In the genomic region with DNA sequence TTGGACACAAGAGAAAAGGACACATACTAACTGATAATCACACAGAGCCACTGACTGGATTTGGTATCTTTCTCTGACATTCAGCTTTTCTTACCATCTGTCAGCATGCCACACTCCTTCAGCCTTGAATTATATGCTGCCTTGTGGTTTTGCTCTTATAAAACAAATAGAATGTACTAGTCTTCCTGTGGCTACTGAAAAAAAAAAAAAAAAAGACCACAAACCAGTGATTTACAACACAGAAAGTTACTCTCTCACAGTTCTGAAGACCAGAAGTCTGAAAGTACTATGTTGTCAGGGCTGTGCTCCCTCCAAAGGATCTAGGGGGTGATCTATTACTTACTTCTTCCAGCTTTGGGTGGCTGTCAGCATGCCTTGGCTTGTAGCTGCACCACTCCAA, we compare ENCODE assay signal across 25 cellular contexts.
A peak's percentile ranks its signal among the peaks of the same experiment; 100 is the strongest.
DNase-seq lines count a peak whose midpoint lies in the region; ATAC-seq lines count a peak whose summit lies in the region.
"Had no signal": no experiment of that assay in that cellular context is flagged by ENCODE, and none has a peak within 500 bp of the region (broad histone marks: within the 10 kb centered on the region; RNA-seq: fewer than 3 reads in every experiment).

No MANE protein-coding gene starts in this region.

- no peak overlapping the region for H3K4me3 Mint-ChIP-seq in activated T-cell treated with anti-CD3 and anti-CD28 coated beads, Interleukin-2, amount 50 U/mL, for 24 hours
- H3K4me3 Mint-ChIP-seq: H9; naive B cell; stimulated activated naive B cell treated with anti-CD40 and anti-IgM and Interleukin-4, amounts not matched to agents 10 μg/mL and 1 μg/mL and 100 μg/mL, for 72 hours had no signal

- H3K27me3 ChIP-seq in MG63: no peaks in the 10 kb centered on the region
- H3K27me3 ChIP-seq: ascending aorta; BLaER1 treated with 17β-estradiol and CSF1 and Interleukin-3, amounts not matched to agents 10 nM and 100 nM; SJSA1; tibial artery had no signal

- peaks cover 30% of the 10 kb centered on the region for H3K36me3 Mint-ChIP-seq in activated T-cell treated with anti-CD3 and anti-CD28 coated beads, Interleukin-2, amount 50 U/mL, for 24 hours (ENCODE audit: low read depth)

- H3K27me3 Mint-ChIP-seq in activated T-cell treated with anti-CD3 and anti-CD28 coated beads, Interleukin-2, amount 50 U/mL, for 24 hours: no peaks in the 10 kb centered on the region
- H3K27me3 Mint-ChIP-seq: stimulated activated naive B cell treated with anti-CD40 and anti-IgM and Interleukin-4, amounts not matched to agents 10 μg/mL and 1 μg/mL and 100 μg/mL, for 72 hours had no signal

- H3K36me3 ChIP-seq in MG63: no peaks in the 10 kb centered on the region
- H3K36me3 ChIP-seq: ascending aorta, SJSA1, tibial artery had no signal

- no peaks in the 10 kb centered on the region for H3K9me3 ChIP-seq in MG63
- H3K9me3 ChIP-seq: ascending aorta, SJSA1, tibial artery had no signal

- peak overlapping the region; percentile 34 for H3K27ac Mint-ChIP-seq in activated T-cell treated with anti-CD3 and anti-CD28 coated beads, Interleukin-2, amount 50 U/mL, for 24 hours
- H3K27ac Mint-ChIP-seq: H9; naive B cell; stimulated activated naive B cell treated with anti-CD40 and anti-IgM and Interleukin-4, amounts not matched to agents 10 μg/mL and 1 μg/mL and 100 μg/mL, for 72 hours had no signal

- no peak for ATAC-seq in HG03139 (IDR thresholded peaks at IDR 0.05; ENCODE audit: unreplicated experiment)
- ATAC-seq: esophagus mucosa; Panc1; stimulated activated naive B cell treated with anti-CD40 and anti-IgM and Interleukin-4, amounts not matched to agents 10 μg/mL and 1 μg/mL and 100 μg/mL, for 72 hours had no signal

- peaks cover 8% of the 10 kb centered on the region for H3K9me3 Mint-ChIP-seq in activated T-cell treated with anti-CD3 and anti-CD28 coated beads, Interleukin-2, amount 50 U/mL, for 24 hours

- H3K4me1 Mint-ChIP-seq in activated T-cell treated with anti-CD3 and anti-CD28 coated beads, Interleukin-2, amount 50 U/mL, for 24 hours (ENCODE audit: low read depth): peaks cover 39% of the 10 kb centered on the region

- DNase-seq in activated T-cell treated with anti-CD3 and anti-CD28 coated beads, Interleukin-2, amount 50 U/mL, for 24 hours: no peak
- no peak for DNase-seq in activated T-cell treated with anti-CD3 and anti-CD28 coated beads, Interleukin-2, amount 50 U/mL, for 1 hour
- DNase-seq in RPMI7951 (ENCODE audit: low read depth) (peak; percentile 17), amniotic epithelial cell (ENCODE audit: low read depth) (peak; percentile 86), renal cortical epithelial cell (ENCODE audit: low read depth) (peak; percentile 47), MG63 (no peak), NK-92 (lab: John Stamatoyannopoulos, UW; ENCODE audit: unreplicated experiment) (no peak)
- DNase-seq: ACHN; activated effector memory CD4-positive, alpha-beta T cell treated with anti-CD3 and anti-CD28 coated beads, Interleukin-2, amount 50 U/mL, for 16 hours; DMS 273 treated with DMSO at 0.1 percent for 48 hours; effector CD4-positive, alpha-beta T cell; GDM1; H9; naive B cell; NCI-H146; NCI-H2171; NCI-H526 treated with DMSO at 0.1 percent for 48 hours; stimulated activated naive B cell treated with anti-CD40 and anti-IgM and Interleukin-4, amounts not matched to agents 10 μg/mL and 1 μg/mL and 100 μg/mL, for 72 hours; tibial artery had no signal

- no peak overlapping the region for H3K4me3 ChIP-seq in MG63
- H3K4me3 ChIP-seq: ascending aorta; BLaER1 treated with 17β-estradiol and CSF1 and Interleukin-3, amounts not matched to agents 10 nM and 100 nM; SJSA1; tibial artery had no signal

Comparison
In these comparisons a context has a peak if more than half of its experiments do, and no peak if none do; other contexts are left out.
1. DNase-seq: peak in RPMI7951 (single experiment), amniotic epithelial cell (single experiment) and renal cortical epithelial cell (single experiment); none in activated T-cell treated with anti-CD3 and anti-CD28 coated beads, Interleukin-2, amount 50 U/mL, for 24 hours (single experiment), activated T-cell treated with anti-CD3 and anti-CD28 coated beads, Interleukin-2, amount 50 U/mL, for 1 hour (single experiment), MG63 (single experiment) and NK-92 (single experiment).